9 cellular contexts compared by ENCODE assay signal in the genomic region with DNA sequence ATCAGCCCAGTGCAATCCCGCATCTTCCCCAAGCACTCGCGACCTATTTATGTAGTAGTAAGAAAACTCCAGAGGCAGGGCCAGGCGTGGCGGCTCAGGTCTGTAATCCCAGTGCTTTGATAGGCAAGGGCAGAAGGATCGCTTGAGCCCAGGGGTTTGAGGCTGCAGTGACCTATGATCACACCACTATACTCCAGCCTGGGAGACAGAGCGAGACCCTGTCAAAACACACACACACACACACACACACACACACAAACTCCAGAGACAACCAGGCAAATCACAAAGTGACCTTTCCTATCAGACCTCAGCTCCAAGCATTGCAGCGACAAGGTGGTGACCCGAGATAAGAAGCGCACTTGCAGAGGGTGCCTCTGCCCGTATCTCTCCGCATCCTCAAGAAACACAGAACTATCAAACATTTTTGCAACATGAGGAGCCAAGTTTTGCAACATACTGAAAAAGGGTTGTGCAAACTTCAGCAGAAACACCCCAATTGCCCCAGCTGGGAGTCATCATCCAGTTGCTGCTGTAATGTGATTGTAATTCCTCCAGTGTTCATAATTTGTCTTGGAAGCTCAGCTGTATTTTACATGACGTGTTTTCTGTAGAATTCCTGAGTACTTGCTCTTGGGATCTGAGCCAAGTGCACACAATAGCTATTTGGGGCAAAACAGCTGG. TPM values are rescaled to one million over a fixed set of nuclear protein-coding genes. Genes with fewer than 3 reads are reported as not detected.
DNase-seq lines count a peak whose midpoint lies in the region; ATAC-seq, FAIRE-seq and TF ChIP-seq lines count a peak whose summit lies in the region.
"Had no signal": no experiment of that assay in that cellular context is flagged by ENCODE, and none has a peak within 500 bp of the region (broad histone marks: within the 10 kb centered on the region; RNA-seq: fewer than 3 reads in every experiment).

No MANE protein-coding gene starts in this region.

- peaks cover 0 to 10% of the 10 kb centered on the region in 2 donors for H3K4me1 ChIP-seq in lung (ENCODE audit: control insufficient read depth in 2 of 2, insufficient read depth in 2 of 2, low read length in 2 of 2)
- H3K4me1 ChIP-seq in vagina, result peaks cover 31% of the 10 kb centered on the region

- DNase-seq in NCI-H2227 (lab: John Stamatoyannopoulos, UW; ENCODE audit: unreplicated experiment), result peak; percentile 19
- DNase-seq in bronchial epithelial cell (ENCODE audit: low read depth), result peak; percentile 84
- DNase-seq in lung (ENCODE audit: low spot score), result peak; percentile 59
- DNase-seq in vagina (ENCODE audit: extremely low spot score in 2 of 2), result no peak
- DNase-seq in stimulated activated CD4-positive, alpha-beta T cell treated with anti-CD3 and anti-CD28 coated beads, Interleukin-12 subunit alpha, Interleukin-12 subunit beta, amount 100 ng/mL, for 4 hours, result no peak
- no peak for DNase-seq in NCI-H1694 (lab: John Stamatoyannopoulos, UW)
- DNase-seq: H7 had no signal

- H3K36me3 ChIP-seq in bronchial epithelial cell (ENCODE audit: control insufficient read depth, insufficient read depth, low read length) (no peaks in the 10 kb centered on the region), lung (ENCODE audit: control insufficient read depth in 2 of 2, insufficient read depth in 2 of 2, low read length in 2 of 2) (no peaks in the 10 kb centered on the region), vagina (no peaks in the 10 kb centered on the region)

- H3K27me3 ChIP-seq in bronchial epithelial cell (ENCODE audit: control insufficient read depth, insufficient read depth, low read length), result peaks cover 4% of the 10 kb centered on the region
- H3K27me3 ChIP-seq in lung (ENCODE audit: control insufficient read depth, insufficient read depth), result no peaks in the 10 kb centered on the region
- H3K27me3 ChIP-seq in vagina, result no peaks in the 10 kb centered on the region

- H3K9me3 ChIP-seq in lung (ENCODE audit: control insufficient read depth in 2 of 2, insufficient read depth in 1 of 2, low read length in 1 of 2), result no peaks in the 10 kb centered on the region
- no peaks in the 10 kb centered on the region for H3K9me3 ChIP-seq in vagina

- H3K27ac ChIP-seq in lung (ENCODE audit: low read depth in 1 of 2, low read length in 1 of 2) (peak overlapping the region; percentile 43 to 85), vagina (peak overlapping the region; percentile 53)

- WGBS in lung, 2 donors, result 38 to 45% methylated on average over 13 of the region's 13 CpGs

- H3K4me3 ChIP-seq in bronchial epithelial cell (ENCODE audit: low read depth, low read length) (no peak overlapping the region), lung (no peak overlapping the region), vagina (no peak overlapping the region)

- TF ChIP-seq CTCF in bronchial epithelial cell (IDR thresholded peaks at IDR 0.05; ENCODE audit: insufficient read depth, low read length, severe bottlenecking) (no peak), lung (IDR thresholded peaks at IDR 0.05; ENCODE audit: control extremely low read depth, extremely low read depth) (no peak), vagina (IDR thresholded peaks at IDR 0.05) (no peak)

- intact Hi-C loops in vagina (cut with DNase I), result no loop called here

- no peak for FAIRE-seq in bronchial epithelial cell (lab: Jason Lieb, UNC)
- FAIRE-seq: endometrium had no signal

- ATAC-seq in lung (ENCODE audit: insufficient read depth, low FRiP score) (peak; percentile 49), GM18517 (IDR thresholded peaks at IDR 0.05; ENCODE audit: unreplicated experiment) (no peak)

- TF ChIP-seq POLR2A in vagina (IDR thresholded peaks at IDR 0.05), result no peak

RNA-seq across cellular contexts. Expression of a gene that starts 8.7 kb away (rescaled TPM):
- under 0.01 and 0.64 TPM in 2 replicates for total RNA-seq in bronchial epithelial cell
- total RNA-seq in lung, result 100 to 1,000 TPM in 1 of 2 donors, 10 to 100 TPM in 1; 32.5 to 104 TPM
- 100 to 1,000 TPM in 1 of 2 donors, 1 to 10 TPM in 1; 7.7 to 121 TPM for polyA plus RNA-seq in lung
- 252 TPM for total RNA-seq in vagina
- total RNA-seq: H7 had no signal

Comparison
In these comparisons a context has a peak if more than half of its experiments do, and no peak if none do; other contexts are left out.
1. DNase-seq: peak in NCI-H2227 (single experiment), bronchial epithelial cell (single experiment) and lung (single experiment); none in vagina (0 of 2), stimulated activated CD4-positive, alpha-beta T cell treated with anti-CD3 and anti-CD28 coated beads, Interleukin-12 subunit alpha, Interleukin-12 subunit beta, amount 100 ng/mL, for 4 hours (single experiment) and NCI-H1694 (single experiment).
2. RNA of a gene that starts 8.7 kb away (total RNA-seq): 252 TPM in vagina (single experiment) and 32.5 to 104 TPM in lung; under 0.01 to 0.64 TPM in bronchial epithelial cell; every median in the first group is over 10 times any median in the second.